15 cellular contexts compared by ENCODE assay signal in the genomic region with DNA sequence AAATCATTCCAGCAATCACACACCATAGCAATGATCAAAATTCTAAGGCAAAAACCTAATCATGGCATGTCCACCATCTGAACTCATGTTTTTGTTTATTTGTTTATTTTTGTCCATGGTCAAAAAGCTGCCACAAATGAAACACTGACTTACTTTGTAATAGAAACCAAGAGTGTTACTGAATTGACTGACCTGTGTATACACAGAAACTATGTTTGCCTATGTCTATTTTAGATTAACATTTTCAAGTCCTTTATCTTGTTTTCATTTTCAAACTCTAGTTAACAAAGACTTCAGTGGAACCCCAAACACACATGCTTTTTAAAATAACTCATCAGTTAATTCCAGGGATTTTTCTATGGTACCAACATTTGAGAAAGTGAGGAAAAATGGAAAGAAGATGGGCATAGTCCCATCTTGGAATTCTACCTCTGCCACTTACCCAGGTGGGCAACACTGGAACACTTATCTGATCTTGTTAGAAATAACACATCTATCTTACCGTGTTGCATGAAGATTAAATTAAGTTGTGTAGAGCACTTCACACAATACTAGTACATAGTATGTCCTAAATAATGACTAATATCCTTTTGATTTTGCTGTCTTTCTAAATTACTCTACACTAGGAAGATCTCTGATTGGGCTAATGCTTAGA. TPM values are rescaled to one million over a fixed set of nuclear protein-coding genes. Genes with fewer than 3 reads are reported as not detected.
DNase-seq lines count a peak whose midpoint lies in the region; ATAC-seq and TF ChIP-seq lines count a peak whose summit lies in the region.
"Had no signal": no experiment of that assay in that cellular context is flagged by ENCODE, and none has a peak within 500 bp of the region (broad histone marks: within the 10 kb centered on the region; RNA-seq: fewer than 3 reads in every experiment).

No MANE protein-coding gene starts in this region.

- no peaks in the 10 kb centered on the region for H3K27me3 Mint-ChIP-seq in activated T-cell treated with anti-CD3 and anti-CD28 coated beads, Interleukin-2, amount 50 U/mL, for 72 hours (ENCODE audit: low read depth)
- H3K27me3 Mint-ChIP-seq: natural killer cell treated with Interleukin-12 subunit alpha and Interleukin-12 subunit beta and Interleukin-15 and Interleukin-18, amount 100 ng/mL, for 72 hours had no signal

- H3K36me3 ChIP-seq in heart right ventricle, result peaks cover 0 to 22% (median 0%) of the 10 kb centered on the region in 9 donors
- H3K36me3 ChIP-seq in uterus, result no peaks in the 10 kb centered on the region
- H3K36me3 ChIP-seq: thyroid gland had no signal

- WGBS in heart right ventricle, 2 donors, result 56 to 74% methylated on average over 1 of the region's 1 CpG
- WGBS in right cardiac atrium, result 38% methylated on average over 1 of the region's 1 CpG

- ATAC-seq in heart right ventricle (no peak), right cardiac atrium (no peak), HG02678 (IDR thresholded peaks at IDR 0.05; ENCODE audit: unreplicated experiment) (peak; percentile 65), HG03521 (IDR thresholded peaks at IDR 0.05; ENCODE audit: unreplicated experiment) (peak; percentile 57)
- ATAC-seq in activated T-cell treated with anti-CD3 and anti-CD28 coated beads, Interleukin-2, amount 50 U/mL, for 72 hours (replicated peaks in 1 of 2), result no peak
- ATAC-seq: A549; left cardiac atrium; natural killer cell treated with Interleukin-12 subunit alpha and Interleukin-12 subunit beta and Interleukin-15 and Interleukin-18, amount 100 ng/mL, for 72 hours had no signal

- TF ChIP-seq POLR2A in uterus (IDR thresholded peaks at IDR 0.05), result no peak

- TF ChIP-seq CTCF in heart right ventricle (IDR thresholded peaks at IDR 0.05) (no peak), uterus (IDR thresholded peaks at IDR 0.05) (no peak)

- no peaks in the 10 kb centered on the region for H3K9me3 Mint-ChIP-seq in activated T-cell treated with anti-CD3 and anti-CD28 coated beads, Interleukin-2, amount 50 U/mL, for 72 hours
- H3K9me3 Mint-ChIP-seq: natural killer cell treated with Interleukin-12 subunit alpha and Interleukin-12 subunit beta and Interleukin-15 and Interleukin-18, amount 100 ng/mL, for 72 hours had no signal

- H3K4me1 ChIP-seq in heart right ventricle (no peaks in the 10 kb centered on the region), right cardiac atrium (ENCODE audit: control insufficient read depth, insufficient read depth, low read length) (no peaks in the 10 kb centered on the region), uterus (no peaks in the 10 kb centered on the region)
- H3K4me1 ChIP-seq: A549, thyroid gland had no signal

- H3K27ac Mint-ChIP-seq in activated T-cell treated with anti-CD3 and anti-CD28 coated beads, Interleukin-2, amount 50 U/mL, for 72 hours, result no peak overlapping the region
- H3K27ac Mint-ChIP-seq: natural killer cell treated with Interleukin-12 subunit alpha and Interleukin-12 subunit beta and Interleukin-15 and Interleukin-18, amount 100 ng/mL, for 72 hours had no signal

- H3K27me3 ChIP-seq in heart right ventricle (no peaks in the 10 kb centered on the region), right cardiac atrium (ENCODE audit: control insufficient read depth, insufficient read depth) (no peaks in the 10 kb centered on the region), uterus (no peaks in the 10 kb centered on the region)
- H3K27me3 ChIP-seq: thyroid gland had no signal

- intact Hi-C loops in heart right ventricle (cut with DNase I), result loop anchor here in 3 of 10 donors (5.0 kb wide), 2 partner anchors 123 to 128 kb away; no protein-coding TSS in a partner anchor
- intact Hi-C loops in right cardiac atrium (cut with DNase I), result loop anchor here in 3 of 4 donors (5.0 to 10.0 kb wide), 3 partner anchors 120 to 130 kb away; no protein-coding TSS in a partner anchor
- intact Hi-C loops in uterus (cut with DNase I; ENCODE audit: low total_unique reads), result no loop called here

- H3K4me1 Mint-ChIP-seq in activated T-cell treated with anti-CD3 and anti-CD28 coated beads, Interleukin-2, amount 50 U/mL, for 72 hours (ENCODE audit: low read depth), result no peaks in the 10 kb centered on the region

- no peak for DNase-seq in heart right ventricle
- DNase-seq in right cardiac atrium, result no peak
- DNase-seq in uterus, result no peak
- no peak for DNase-seq in activated T-cell treated with anti-CD3 and anti-CD28 coated beads, Interleukin-2, amount 50 U/mL, for 72 hours
- no peak for DNase-seq in hippocampal formation (lab: John Stamatoyannopoulos, UW)
- DNase-seq in inferior parietal cortex (ENCODE audit: extremely low spot score), result no peak
- DNase-seq: left cardiac atrium, NCI-H2227 treated with DMSO at 0.1 percent for 48 hours, SHP77, thyroid gland had no signal

- H3K4me3 Mint-ChIP-seq in activated T-cell treated with anti-CD3 and anti-CD28 coated beads, Interleukin-2, amount 50 U/mL, for 72 hours, result no peak overlapping the region
- H3K4me3 Mint-ChIP-seq: natural killer cell treated with Interleukin-12 subunit alpha and Interleukin-12 subunit beta and Interleukin-15 and Interleukin-18, amount 100 ng/mL, for 72 hours had no signal

- no peaks in the 10 kb centered on the region for H3K9me3 ChIP-seq in heart right ventricle
- no peaks in the 10 kb centered on the region for H3K9me3 ChIP-seq in right cardiac atrium (ENCODE audit: control insufficient read depth, low read length)
- no peaks in the 10 kb centered on the region for H3K9me3 ChIP-seq in uterus
- H3K9me3 ChIP-seq: A549, thyroid gland had no signal

- H3K4me3 ChIP-seq in heart right ventricle (peak overlapping the region in 6 of 10 donors; percentile 3 to 39 (median 31)), right cardiac atrium (ENCODE audit: low read length) (no peak overlapping the region), uterus (peak overlapping the region in 1 of 2 donors; percentile 18)
- H3K4me3 ChIP-seq: A549, thyroid gland had no signal

- H3K27ac ChIP-seq in heart right ventricle (peak overlapping the region in 3 of 10 donors; percentile 17 to 52 (median 32)), right cardiac atrium (ENCODE audit: low read length) (no peak overlapping the region), uterus (peak overlapping the region; percentile 82 to 83)
- H3K27ac ChIP-seq: A549, thyroid gland had no signal

- H3K36me3 Mint-ChIP-seq in activated T-cell treated with anti-CD3 and anti-CD28 coated beads, Interleukin-2, amount 50 U/mL, for 72 hours (ENCODE audit: insufficient read depth in 2 of 2), result no peaks in the 10 kb centered on the region
- H3K36me3 Mint-ChIP-seq: natural killer cell treated with Interleukin-12 subunit alpha and Interleukin-12 subunit beta and Interleukin-15 and Interleukin-18, amount 100 ng/mL, for 72 hours had no signal

RNA-seq across cellular contexts. Expression of a gene that starts 6.4 kb away (rescaled TPM):
- total RNA-seq in heart right ventricle (100 to 1,000 TPM in 6 of 10 donors, 10 to 100 TPM in 4; 41.7 to 193 (median 126) TPM), right cardiac atrium (100 to 1,000 TPM; 163 to 269 (median 257) TPM), uterus (100 to 1,000 TPM in 3 of 4 donors, 10 to 100 TPM in 1; 79.4 to 930 (median 325) TPM)
- polyA plus RNA-seq in heart right ventricle (10 to 100 TPM; 25.1 to 26.8 TPM), right cardiac atrium (205 TPM)
- total RNA-seq in activated T-cell treated with anti-CD3 and anti-CD28 coated beads, Interleukin-2, amount 50 U/mL, for 72 hours, result not detected
- total RNA-seq: dermis microvascular lymphatic vessel endothelial cell; natural killer cell treated with Interleukin-12 subunit alpha and Interleukin-12 subunit beta and Interleukin-15 and Interleukin-18, amount 100 ng/mL, for 72 hours had no signal

RNA-seq across cellular contexts. Expression of a gene that starts 47.1 kb away (rescaled TPM):
- total RNA-seq in heart right ventricle (under 1 TPM in 1 of 10 donors, not detected in 9; 0.14 TPM), right cardiac atrium (not detected), uterus (1 to 10 TPM in 1 of 4 donors, not detected in 3; 1.3 TPM)
- polyA plus RNA-seq in heart right ventricle (not detected), right cardiac atrium (0.02 TPM)
- total RNA-seq in activated T-cell treated with anti-CD3 and anti-CD28 coated beads, Interleukin-2, amount 50 U/mL, for 72 hours, result not detected
- total RNA-seq: dermis microvascular lymphatic vessel endothelial cell; left cardiac atrium; natural killer cell treated with Interleukin-12 subunit alpha and Interleukin-12 subunit beta and Interleukin-15 and Interleukin-18, amount 100 ng/mL, for 72 hours; thyroid gland had no signal
- polyA plus RNA-seq: A549 had no signal

Comparison
In these comparisons a context has a peak if more than half of its experiments do, and no peak if none do; other contexts are left out.
1. ATAC-seq: peak in HG02678 (single experiment) and HG03521 (single experiment); none in heart right ventricle (0 of 8), right cardiac atrium (0 of 2) and activated T-cell treated with anti-CD3 and anti-CD28 coated beads, Interleukin-2, amount 50 U/mL, for 72 hours (0 of 2).
2. RNA of a gene that starts 6.4 kb away (total RNA-seq): 79.4 to 930 TPM in uterus, 163 to 269 TPM in right cardiac atrium and 41.7 to 193 TPM in heart right ventricle; not detected in activated T-cell treated with anti-CD3 and anti-CD28 coated beads, Interleukin-2, amount 50 U/mL, for 72 hours; every median in the first group is over 10 times any median in the second.